In the genomic region with DNA sequence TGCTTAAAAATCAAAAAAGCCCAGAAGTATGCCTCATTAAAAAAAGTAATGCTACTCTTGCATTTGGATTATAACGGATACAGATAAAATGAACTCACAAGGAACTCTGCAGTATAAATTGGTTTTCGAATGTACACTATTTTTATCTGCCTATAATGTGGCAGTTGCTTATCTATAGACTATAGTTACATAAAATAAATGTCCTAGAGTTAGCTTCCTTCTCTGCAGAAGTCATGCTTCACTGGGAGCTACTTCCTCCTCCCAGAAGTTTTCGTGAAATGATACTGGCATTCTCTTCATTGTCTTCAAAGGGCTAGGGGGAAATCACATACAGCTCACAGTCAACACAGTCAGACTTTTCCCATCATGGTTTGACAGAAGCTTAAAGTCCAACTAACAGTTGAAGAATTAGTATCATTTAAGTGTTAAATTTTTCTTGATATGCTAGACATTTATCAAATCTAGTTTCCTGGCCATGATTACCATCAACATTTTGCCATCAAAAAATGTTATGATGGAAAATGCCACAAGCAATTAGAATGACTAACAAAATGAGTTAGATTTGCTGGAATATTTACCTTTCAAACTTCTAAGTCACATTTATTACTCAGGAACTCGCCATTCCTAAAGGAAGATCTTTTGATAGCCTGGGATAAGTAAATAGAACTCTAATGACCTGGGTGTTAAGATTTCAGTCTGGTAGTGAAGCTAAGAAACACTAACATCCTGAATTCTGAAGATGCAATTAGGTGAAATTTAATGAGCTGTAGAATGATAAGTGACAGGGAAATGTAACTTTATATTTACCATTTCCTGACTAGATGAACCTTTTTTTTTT, we compare ENCODE assay signal across 21 cellular contexts.
"Had no signal": no experiment of that assay in that cellular context is flagged by ENCODE, and none has a peak within 500 bp of the region (broad histone marks: within the 10 kb centered on the region; RNA-seq: fewer than 3 reads in every experiment).

No MANE protein-coding gene starts in this region.

- H3K4me3 ChIP-seq: breast epithelium, heart right ventricle, testis, upper lobe of left lung had no signal

- H3K27ac Mint-ChIP-seq: activated CD4-positive, alpha-beta memory T cell treated with anti-CD3 and anti-CD28 coated beads for 36 hours; activated naive CD8-positive, alpha-beta T cell treated with anti-CD3 and anti-CD28 coated beads for 36 hours; dendritic cell treated with granulocyte-macrophage colony-stimulating factor and Interleukin-4, amounts not matched to agents 40 ng/mL and 50 ng/mL, for 4 days; stimulated activated naive B cell treated with anti-CD40 and anti-IgM and Interleukin-4, amounts not matched to agents 10 μg/mL and 1 μg/mL and 100 μg/mL, for 72 hours; T-helper 1 cell treated with Interleukin-12 subunit alpha and Interleukin-12 subunit beta and Interleukin-4 antibody, amounts not matched to agents 30 μg/mL and 1 μg/mL, for 36 hours had no signal

- DNase-seq: activated CD4-positive, alpha-beta memory T cell treated with anti-CD3 and anti-CD28 coated beads for 36 hours; activated CD4-positive, alpha-beta T cell treated with anti-CD3 and anti-CD28 coated beads for 48 hours; activated naive CD4-positive, alpha-beta T cell treated with Interleukin-2 at 50 U/mL for 16 hours; activated naive CD8-positive, alpha-beta T cell treated with anti-CD3 and anti-CD28 coated beads for 36 hours; activated T-cell treated with anti-CD3 and anti-CD28 coated beads, Interleukin-2, amount 50 U/mL, for 48 hours; cerebellar nuclear complex; effector CD4-positive, alpha-beta T cell; heart right ventricle; kidney; midbrain; nucleus accumbens; posterior cingulate gyrus; stimulated activated CD4-positive, alpha-beta T cell treated with anti-CD3 and anti-CD28 coated beads, Interleukin-2, amount 100 ng/mL, for 48 hours; stimulated activated CD8-positive, alpha-beta memory T cell treated with anti-CD3 and anti-CD28 coated beads, Interleukin-4, amount 100 ng/mL, for 48 hours; stimulated activated naive B cell treated with anti-CD40 and anti-IgM and Interleukin-4, amounts not matched to agents 10 μg/mL and 1 μg/mL and 100 μg/mL, for 72 hours; testis; upper lobe of left lung had no signal

- H3K9me3 Mint-ChIP-seq: activated CD4-positive, alpha-beta memory T cell treated with anti-CD3 and anti-CD28 coated beads for 36 hours; dendritic cell treated with granulocyte-macrophage colony-stimulating factor and Interleukin-4, amounts not matched to agents 40 ng/mL and 50 ng/mL, for 4 days; T-helper 1 cell treated with Interleukin-12 subunit alpha and Interleukin-12 subunit beta and Interleukin-4 antibody, amounts not matched to agents 30 μg/mL and 1 μg/mL, for 36 hours had no signal

- H3K4me1 Mint-ChIP-seq: activated naive CD8-positive, alpha-beta T cell treated with anti-CD3 and anti-CD28 coated beads for 36 hours; stimulated activated naive B cell treated with anti-CD40 and anti-IgM and Interleukin-4, amounts not matched to agents 10 μg/mL and 1 μg/mL and 100 μg/mL, for 72 hours had no signal

- ATAC-seq: heart right ventricle; sciatic nerve; stimulated activated naive B cell treated with anti-CD40 and anti-IgM and Interleukin-4, amounts not matched to agents 10 μg/mL and 1 μg/mL and 100 μg/mL, for 72 hours had no signal

- H3K27me3 Mint-ChIP-seq: dendritic cell treated with granulocyte-macrophage colony-stimulating factor and Interleukin-4, amounts not matched to agents 40 ng/mL and 50 ng/mL, for 4 days had no signal

- H3K36me3 ChIP-seq: breast epithelium, heart right ventricle, upper lobe of left lung had no signal

- H3K9me3 ChIP-seq: breast epithelium, heart right ventricle, testis, upper lobe of left lung had no signal

- H3K36me3 Mint-ChIP-seq: activated CD4-positive, alpha-beta memory T cell treated with anti-CD3 and anti-CD28 coated beads for 36 hours; activated naive CD8-positive, alpha-beta T cell treated with anti-CD3 and anti-CD28 coated beads for 36 hours; stimulated activated naive B cell treated with anti-CD40 and anti-IgM and Interleukin-4, amounts not matched to agents 10 μg/mL and 1 μg/mL and 100 μg/mL, for 72 hours had no signal

- H3K4me3 Mint-ChIP-seq: activated CD4-positive, alpha-beta memory T cell treated with anti-CD3 and anti-CD28 coated beads for 36 hours; activated naive CD8-positive, alpha-beta T cell treated with anti-CD3 and anti-CD28 coated beads for 36 hours; dendritic cell treated with granulocyte-macrophage colony-stimulating factor and Interleukin-4, amounts not matched to agents 40 ng/mL and 50 ng/mL, for 4 days; stimulated activated naive B cell treated with anti-CD40 and anti-IgM and Interleukin-4, amounts not matched to agents 10 μg/mL and 1 μg/mL and 100 μg/mL, for 72 hours; T-helper 1 cell treated with Interleukin-12 subunit alpha and Interleukin-12 subunit beta and Interleukin-4 antibody, amounts not matched to agents 30 μg/mL and 1 μg/mL, for 36 hours had no signal

- H3K4me1 ChIP-seq: breast epithelium, testis had no signal

- H3K27ac ChIP-seq: breast epithelium, heart right ventricle, testis, upper lobe of left lung had no signal

- H3K27me3 ChIP-seq: breast epithelium, heart right ventricle, testis, upper lobe of left lung had no signal
